8 cellular contexts compared by ENCODE assay signal in the genomic region with DNA sequence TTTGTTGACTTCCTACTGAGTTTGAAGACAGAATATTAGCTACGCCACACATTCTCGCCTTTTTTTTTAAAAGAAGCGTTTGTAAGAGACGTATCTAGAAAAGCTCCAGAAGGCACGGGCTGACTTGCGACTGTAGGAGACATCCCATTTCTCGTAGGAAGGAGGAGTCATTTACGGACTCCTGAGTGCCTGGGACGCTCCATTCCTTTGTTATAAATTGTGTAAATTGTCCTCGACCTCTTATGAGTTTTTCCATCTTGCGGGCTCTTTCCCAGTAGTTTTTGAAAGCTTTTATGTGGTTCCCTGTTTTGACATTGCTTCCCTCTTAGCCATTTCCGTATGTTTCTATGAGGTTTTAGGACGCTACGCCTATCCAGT. TPM values are rescaled to one million over a fixed set of nuclear protein-coding genes. Genes with fewer than 3 reads are reported as not detected.
A peak's percentile ranks its signal among the peaks of the same experiment; 100 is the strongest.
DNase-seq lines count a peak whose midpoint lies in the region; ATAC-seq and TF ChIP-seq lines count a peak whose summit lies in the region.

No MANE protein-coding gene starts in this region.

- H3K27ac ChIP-seq in VCaP (peak overlapping the region; percentile 99), gastroesophageal sphincter (peak overlapping the region in 3 of 4 donors; percentile 85 to 94 (median 88))

- peak overlapping the region; percentile 66 for H3K4me3 Mint-ChIP-seq in activated naive CD4-positive, alpha-beta T cell treated with anti-CD3 and anti-CD28 coated beads, Interleukin-2, amount 10 ng/mL, durations not matched to agents 7 days and 5 days

- TF ChIP-seq EP300 in gastroesophageal sphincter (IDR thresholded peaks at IDR 0.05): no peak

- H3K4me2 ChIP-seq in skeletal muscle satellite cell (ENCODE audit: low read length): peak overlapping the region; percentile 100

- peaks cover 0 to 44% of the 10 kb centered on the region in 2 donors for H3K36me3 ChIP-seq in gastroesophageal sphincter
- peaks cover 16% of the 10 kb centered on the region for H3K36me3 ChIP-seq in skeletal muscle satellite cell (ENCODE audit: insufficient read depth, low read length)

- no peaks in the 10 kb centered on the region for H3K9me3 ChIP-seq in gastroesophageal sphincter
- H3K9me3 ChIP-seq in skeletal muscle satellite cell (replicated peaks; ENCODE audit: low read length): no peaks in the 10 kb centered on the region

- TF ChIP-seq CTCF in VCaP (conservative IDR thresholded peaks at IDR 0.05) (no peak), gastroesophageal sphincter (IDR thresholded peaks at IDR 0.05) (no peak)

- CTCF ChIA-PET in activated naive CD4-positive, alpha-beta T cell treated with anti-CD3 and anti-CD28 coated beads, Interleukin-2, amount 10 ng/mL, durations not matched to agents 7 days and 5 days (lab: Charles Lee): interaction anchor here (0.8 to 6.7 kb wide), 4 partner anchors 15 to 246 kb away, joined by 3 to 29 read pairs (median 9); a partner anchor contains a TSS

- H3K27ac Mint-ChIP-seq in activated naive CD4-positive, alpha-beta T cell treated with anti-CD3 and anti-CD28 coated beads, Interleukin-2, amount 10 ng/mL, durations not matched to agents 7 days and 5 days: peak overlapping the region; percentile 50

- 7 to 20% methylated on average over 7 to 14 of the region's 14 CpGs for WGBS in gastroesophageal sphincter (ENCODE audit: low coverage in 1 of 2), 2 donors

- peaks cover 65% of the 10 kb centered on the region for H3K4me1 Mint-ChIP-seq in activated naive CD4-positive, alpha-beta T cell treated with anti-CD3 and anti-CD28 coated beads, Interleukin-2, amount 10 ng/mL, durations not matched to agents 7 days and 5 days

- no peak for ATAC-seq in gastroesophageal sphincter
- ATAC-seq in GM18873 (IDR thresholded peaks at IDR 0.05; ENCODE audit: low FRiP score, unreplicated experiment): no peak
- no peak for ATAC-seq in HG03457 (IDR thresholded peaks at IDR 0.05; ENCODE audit: unreplicated experiment)

- no peak for TF ChIP-seq POLR2A in gastroesophageal sphincter (IDR thresholded peaks at IDR 0.05)

- no peak for DNase-seq in activated naive CD4-positive, alpha-beta T cell treated with anti-CD3 and anti-CD28 coated beads, Interleukin-2, amount 10 ng/mL, durations not matched to agents 7 days and 5 days
- DNase-seq in activated naive CD4-positive, alpha-beta T cell (lab: John Stamatoyannopoulos, UW): no peak
- DNase-seq in GOT3 (lab: John Stamatoyannopoulos, UW): no peak

- H3K4me1 ChIP-seq in gastroesophageal sphincter (peaks cover 0 to 57% (median 25%) of the 10 kb centered on the region in 3 donors), skeletal muscle satellite cell (ENCODE audit: control insufficient read depth, insufficient read depth, low read length) (peaks cover 21% of the 10 kb centered on the region)

- H3K27me3 ChIP-seq in gastroesophageal sphincter (no peaks in the 10 kb centered on the region), skeletal muscle satellite cell (ENCODE audit: control insufficient read depth, insufficient read depth, low read length) (no peaks in the 10 kb centered on the region)

- no peaks in the 10 kb centered on the region for H3K9me3 Mint-ChIP-seq in activated naive CD4-positive, alpha-beta T cell treated with anti-CD3 and anti-CD28 coated beads, Interleukin-2, amount 10 ng/mL, durations not matched to agents 7 days and 5 days

- H3K36me3 Mint-ChIP-seq in activated naive CD4-positive, alpha-beta T cell treated with anti-CD3 and anti-CD28 coated beads, Interleukin-2, amount 10 ng/mL, durations not matched to agents 7 days and 5 days: peaks cover 29% of the 10 kb centered on the region

- H3K27me3 Mint-ChIP-seq in activated naive CD4-positive, alpha-beta T cell treated with anti-CD3 and anti-CD28 coated beads, Interleukin-2, amount 10 ng/mL, durations not matched to agents 7 days and 5 days: no peaks in the 10 kb centered on the region

- H3K4me3 ChIP-seq in gastroesophageal sphincter (peak overlapping the region; percentile 97 to 99), skeletal muscle satellite cell (ENCODE audit: low read length) (peak overlapping the region; percentile 87)

- peak overlapping the region; percentile 93 for H3K9ac ChIP-seq in skeletal muscle satellite cell (ENCODE audit: low read depth, low read length)

RNA-seq across cellular contexts. Expression of a gene that starts 1.0 kb away (rescaled TPM):
- total RNA-seq in gastroesophageal sphincter: 100 to 1,000 TPM in 1 of 4 donors, 10 to 100 TPM in 3; 54.8 to 109 (median 71.2) TPM
- 42.3 and 42.8 TPM in 2 replicates for total RNA-seq in skeletal muscle satellite cell (2012; rRNA removed)

RNA-seq across cellular contexts. Expression of a gene that starts 12.6 kb away (rescaled TPM):
- 1 to 10 TPM in 3 of 4 donors, not detected in 1; 1.4 to 3.4 (median 2.0) TPM for total RNA-seq in gastroesophageal sphincter
- total RNA-seq in skeletal muscle satellite cell (2012; rRNA removed): 0.44 TPM in 1 of 2 replicates, not detected in the other

RNA-seq across cellular contexts. Expression of a gene that starts 17.6 kb away (rescaled TPM):
- 10 to 100 TPM; 33.0 to 51.5 (median 40.4) TPM for total RNA-seq in gastroesophageal sphincter
- total RNA-seq in skeletal muscle satellite cell (2012; rRNA removed): 52.4 and 53.7 TPM in 2 replicates

RNA-seq across cellular contexts. Expression of a gene that starts 33.5 kb away (rescaled TPM):
- 10 to 100 TPM in 1 of 4 donors, 1 to 10 TPM in 3; 2.5 to 10.9 (median 5.7) TPM for total RNA-seq in gastroesophageal sphincter
- total RNA-seq in skeletal muscle satellite cell (2012; rRNA removed): 1.5 TPM in 2 replicates

RNA-seq across cellular contexts. Expression of a gene that starts 40.4 kb away (rescaled TPM):
- total RNA-seq in gastroesophageal sphincter: 10 to 100 TPM; 33.7 to 63.5 (median 43.7) TPM
- total RNA-seq in skeletal muscle satellite cell (2012; rRNA removed): 63.6 and 65.7 TPM in 2 replicates
